ENCODE assay signal across 1 cellular context in the genomic region with DNA sequence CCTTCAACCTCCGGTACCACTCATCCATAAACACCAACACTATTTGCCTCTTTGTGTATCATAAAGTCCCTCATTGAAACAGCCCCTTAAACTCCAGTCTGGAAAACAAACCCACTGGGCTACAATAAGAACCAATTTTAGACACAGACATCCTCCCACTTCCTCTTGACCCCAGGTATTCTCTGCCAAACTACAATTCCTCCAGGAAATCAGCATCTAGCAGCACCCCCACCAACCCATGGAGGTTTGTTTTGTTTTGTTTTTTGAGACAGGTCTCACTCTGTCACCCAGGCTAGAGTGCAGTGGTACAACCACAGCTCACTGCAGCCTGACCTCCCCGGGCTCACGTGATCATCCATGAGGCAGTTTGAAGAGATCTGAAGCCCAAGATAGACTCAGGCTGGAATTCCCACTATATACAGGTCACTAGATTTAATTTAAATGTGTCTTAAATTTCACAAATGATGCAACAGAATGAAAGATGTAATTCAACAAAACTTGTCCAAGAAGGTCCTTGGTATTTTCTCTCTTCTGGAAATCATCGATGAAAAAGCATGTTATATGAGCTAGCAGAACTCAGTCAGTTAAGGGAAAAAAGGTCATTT.
A peak's percentile ranks its signal among the peaks of the same experiment; 100 is the strongest.
TF ChIP-seq lines count a peak whose summit lies in the region.

No MANE protein-coding gene starts in this region.

TF ChIP-seq in K562, 482 proteins besides CTCF, POLR2A, EP300 and RAD21 (continues in another document):
- TF ChIP-seq ZNF589 (CRISPR knock-in tag; IDR thresholded peaks at IDR 0.05; ENCODE audit: low read depth) (peak; percentile 21; the same call in 1 of the 2 replicates), ARID2 (IDR thresholded peaks at IDR 0.05) (no peak), ZNF780A (CRISPR knock-in tag; IDR thresholded peaks at IDR 0.05) (no peak), TCF7 (IDR thresholded peaks at IDR 0.05; ENCODE audit: borderline replicate concordance) (no peak), ZNF76 (CRISPR knock-in tag; IDR thresholded peaks at IDR 0.05; ENCODE audit: borderline replicate concordance) (0 out of 2 replicates have a peak, but pooled peaks have one; percentile 29), GATAD2B (IDR thresholded peaks at IDR 0.05; ENCODE audit: borderline replicate concordance) (no peak), RAD51 (IDR thresholded peaks at IDR 0.05; ENCODE audit: borderline replicate concordance, low read depth) (peak; percentile 86), SMARCE1 (IDR thresholded peaks at IDR 0.05) (no peak), ZNF561 (CRISPR knock-in tag; conservative IDR thresholded peaks at IDR 0.05) (no peak), FOXK2 (conservative IDR thresholded peaks at IDR 0.05 in 1 of 2, IDR thresholded peaks at IDR 0.05 in 1 of 2; ENCODE audit: low read depth in 2 of 2) (0 out of 4 replicates have a peak, but pooled peaks of 1 of the 2 experiments have one; percentile 28), ZNF3 (CRISPR knock-in tag; IDR thresholded peaks at IDR 0.05) (no peak), CXXC5 (CRISPR knock-in tag; IDR thresholded peaks at IDR 0.05) (peak; percentile 14; the same call in 1 of the 2 replicates), ZNF143 (CRISPR knock-in tag; IDR thresholded peaks at IDR 0.05) (no peak), MYNN (IDR thresholded peaks at IDR 0.05) (no peak), MYNN (CRISPR knock-in tag; IDR thresholded peaks at IDR 0.05) (no peak), CBX5 (IDR thresholded peaks at IDR 0.05; ENCODE audit: borderline replicate concordance, low read depth) (no peak), CCAR2 (IDR thresholded peaks at IDR 0.05; ENCODE audit: low read depth, low read length) (no peak), MEIS2 (IDR thresholded peaks at IDR 0.05; ENCODE audit: partially characterized antibody) (no peak), OTX1 (CRISPR knock-in tag; IDR thresholded peaks at IDR 0.05) (no peak), BHLHE40 (IDR thresholded peaks at IDR 0.05; ENCODE audit: low read length) (peak; percentile 86), RB1 (IDR thresholded peaks at IDR 0.05; ENCODE audit: low read depth) (no peak), FOXK1 (CRISPR knock-in tag; IDR thresholded peaks at IDR 0.05; ENCODE audit: borderline replicate concordance) (no peak), SPI1 (IDR thresholded peaks at IDR 0.05; ENCODE audit: borderline replicate concordance, low read depth, low read length) (peak; percentile 31; the same call in 1 of the 2 replicates), ADNP (tag; IDR thresholded peaks at IDR 0.05) (no peak), DMBX1 (CRISPR knock-in tag; IDR thresholded peaks at IDR 0.05; ENCODE audit: borderline replicate concordance) (no peak), TAF15 (IDR thresholded peaks at IDR 0.05; ENCODE audit: low read depth, low read length) (no peak), SMAD4 (CRISPR knock-in tag; conservative IDR thresholded peaks at IDR 0.05) (0 out of 2 replicates have a peak, but pooled peaks have one; percentile 43), NFATC3 (IDR thresholded peaks at IDR 0.05) (no peak), MCM2 (IDR thresholded peaks at IDR 0.05; ENCODE audit: low read depth) (no peak), ATF7 (IDR thresholded peaks at IDR 0.05) (peak; percentile 41; the same call in 1 of the 2 replicates), KLF6 (CRISPR knock-in tag; IDR thresholded peaks at IDR 0.05; ENCODE audit: borderline replicate concordance) (0 out of 2 replicates have a peak, but pooled peaks have one; percentile 53), FOSL1 (tag; conservative IDR thresholded peaks at IDR 0.05) (0 out of 2 replicates have a peak, but pooled peaks have one; percentile 33), TRIM24 (IDR thresholded peaks at IDR 0.05) (peak; percentile 33 to 46; a peak in 2 of 4 replicates), SRSF7 (optimal IDR thresholded peaks at IDR 0.05; ENCODE audit: low read depth, low read length) (no peak), MTA2 (IDR thresholded peaks at IDR 0.05; ENCODE audit: low read depth) (no peak), ESRRA (IDR thresholded peaks at IDR 0.05; ENCODE audit: borderline replicate concordance, low read depth) (no peak)
- TF ChIP-seq, protein P1, sequence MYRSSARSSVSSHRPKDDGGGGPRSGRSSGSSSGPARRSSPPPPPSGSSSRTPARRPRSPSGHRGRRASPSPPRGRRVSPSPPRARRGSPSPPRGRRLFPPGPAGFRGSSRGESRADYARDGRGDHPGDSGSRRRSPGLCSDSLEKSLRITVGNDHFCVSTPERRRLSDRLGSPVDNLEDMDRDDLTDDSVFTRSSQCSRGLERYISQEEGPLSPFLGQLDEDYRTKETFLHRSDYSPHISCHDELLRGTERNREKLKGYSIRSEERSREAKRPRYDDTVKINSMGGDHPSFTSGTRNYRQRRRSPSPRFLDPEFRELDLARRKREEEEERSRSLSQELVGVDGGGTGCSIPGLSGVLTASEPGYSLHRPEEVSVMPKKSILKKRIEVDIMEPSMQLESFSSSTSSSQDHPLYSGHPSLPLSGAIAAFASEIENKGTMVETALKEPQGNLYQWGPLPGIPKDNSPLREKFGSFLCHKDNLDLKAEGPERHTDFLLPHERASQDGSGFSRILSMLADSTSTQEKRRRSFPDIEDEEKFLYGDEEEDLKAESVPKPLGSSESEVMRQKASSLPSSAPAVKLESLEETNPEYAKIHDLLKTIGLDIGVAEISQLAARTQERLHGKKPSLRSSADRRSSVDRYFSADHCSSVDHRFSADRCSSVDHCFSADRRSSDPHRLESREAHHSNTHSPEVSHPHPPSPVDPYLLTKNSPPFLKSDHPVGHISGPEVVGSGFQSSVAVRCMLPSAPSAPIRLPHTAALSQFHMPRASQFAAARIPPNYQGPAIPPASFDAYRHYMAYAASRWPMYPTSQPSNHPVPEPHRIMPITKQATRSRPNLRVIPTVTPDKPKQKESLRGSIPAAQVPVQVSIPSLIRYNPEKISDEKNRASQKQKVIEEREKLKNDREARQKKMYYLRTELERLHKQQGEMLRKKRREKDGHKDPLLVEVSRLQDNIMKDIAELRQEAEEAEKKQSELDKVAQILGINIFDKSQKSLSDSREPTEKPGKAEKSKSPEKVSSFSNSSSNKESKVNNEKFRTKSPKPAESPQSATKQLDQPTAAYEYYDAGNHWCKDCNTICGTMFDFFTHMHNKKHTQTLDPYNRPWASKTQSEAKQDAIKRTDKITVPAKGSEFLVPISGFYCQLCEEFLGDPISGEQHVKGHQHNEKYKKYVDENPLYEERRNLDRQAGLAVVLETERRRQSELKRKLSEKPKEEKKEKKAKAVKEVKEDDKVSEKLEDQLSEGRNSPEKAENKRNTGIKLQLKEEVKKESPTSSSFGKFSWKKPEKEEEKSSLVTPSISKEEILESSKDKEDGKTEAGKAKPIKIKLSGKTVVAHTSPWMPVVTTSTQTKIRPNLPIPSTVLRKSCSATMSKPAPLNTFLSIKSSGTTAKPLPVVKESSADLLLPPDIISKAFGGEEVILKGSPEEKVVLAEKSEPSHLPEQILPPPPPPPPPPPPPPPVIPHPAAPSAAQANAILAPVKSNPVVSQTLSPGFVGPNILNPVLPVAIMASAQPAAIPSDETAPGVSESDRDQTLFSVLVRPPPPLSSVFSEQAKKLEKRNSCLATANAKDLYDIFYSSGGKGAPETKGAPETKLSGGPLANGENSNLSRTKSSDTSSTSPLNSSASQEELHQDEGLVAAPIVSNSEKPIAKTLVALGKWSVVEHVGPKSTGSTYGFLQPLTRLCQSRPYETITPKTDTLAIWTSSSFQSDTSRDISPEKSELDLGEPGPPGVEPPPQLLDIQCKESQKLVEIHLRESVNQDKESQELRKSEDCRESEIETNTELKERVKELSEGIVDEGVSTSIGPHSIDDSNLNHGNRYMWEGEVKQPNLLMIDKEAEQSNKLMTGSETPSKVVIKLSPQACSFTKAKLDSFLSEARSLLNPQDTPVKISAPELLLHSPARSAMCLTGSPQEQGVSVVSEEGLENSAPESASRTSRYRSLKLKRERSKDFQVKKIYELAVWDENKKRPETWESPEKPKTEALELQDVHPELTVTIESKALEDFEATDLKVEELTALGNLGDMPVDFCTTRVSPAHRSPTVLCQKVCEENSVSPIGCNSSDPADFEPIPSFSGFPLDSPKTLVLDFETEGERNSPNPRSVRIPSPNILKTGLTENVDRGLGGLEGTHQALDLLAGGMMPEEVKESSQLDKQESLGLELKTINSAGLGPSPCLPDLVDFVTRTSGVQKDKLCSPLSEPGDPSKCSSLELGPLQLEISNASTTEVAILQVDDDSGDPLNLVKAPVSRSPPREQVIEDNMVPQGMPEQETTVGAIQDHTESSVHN (IDR thresholded peaks at IDR 0.05; ENCODE audit: borderline replicate concordance in 1 of 2, low read depth in 1 of 2) = no peak
- TF ChIP-seq, protein P2, sequence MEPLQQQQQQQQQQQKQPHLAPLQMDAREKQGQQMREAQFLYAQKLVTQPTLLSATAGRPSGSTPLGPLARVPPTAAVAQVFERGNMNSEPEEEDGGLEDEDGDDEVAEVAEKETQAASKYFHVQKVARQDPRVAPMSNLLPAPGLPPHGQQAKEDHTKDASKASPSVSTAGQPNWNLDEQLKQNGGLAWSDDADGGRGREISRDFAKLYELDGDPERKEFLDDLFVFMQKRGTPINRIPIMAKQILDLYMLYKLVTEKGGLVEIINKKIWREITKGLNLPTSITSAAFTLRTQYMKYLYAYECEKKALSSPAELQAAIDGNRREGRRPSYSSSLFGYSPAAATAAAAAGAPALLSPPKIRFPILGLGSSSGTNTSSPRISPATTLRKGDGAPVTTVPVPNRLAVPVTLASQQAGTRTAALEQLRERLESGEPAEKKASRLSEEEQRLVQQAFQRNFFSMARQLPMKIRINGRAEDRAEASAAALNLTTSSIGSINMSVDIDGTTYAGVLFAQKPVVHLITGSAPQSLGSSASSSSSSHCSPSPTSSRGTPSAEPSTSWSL (CRISPR knock-in tag; IDR thresholded peaks at IDR 0.05; ENCODE audit: borderline replicate concordance) = no peak
- TF ChIP-seq, protein P3, sequence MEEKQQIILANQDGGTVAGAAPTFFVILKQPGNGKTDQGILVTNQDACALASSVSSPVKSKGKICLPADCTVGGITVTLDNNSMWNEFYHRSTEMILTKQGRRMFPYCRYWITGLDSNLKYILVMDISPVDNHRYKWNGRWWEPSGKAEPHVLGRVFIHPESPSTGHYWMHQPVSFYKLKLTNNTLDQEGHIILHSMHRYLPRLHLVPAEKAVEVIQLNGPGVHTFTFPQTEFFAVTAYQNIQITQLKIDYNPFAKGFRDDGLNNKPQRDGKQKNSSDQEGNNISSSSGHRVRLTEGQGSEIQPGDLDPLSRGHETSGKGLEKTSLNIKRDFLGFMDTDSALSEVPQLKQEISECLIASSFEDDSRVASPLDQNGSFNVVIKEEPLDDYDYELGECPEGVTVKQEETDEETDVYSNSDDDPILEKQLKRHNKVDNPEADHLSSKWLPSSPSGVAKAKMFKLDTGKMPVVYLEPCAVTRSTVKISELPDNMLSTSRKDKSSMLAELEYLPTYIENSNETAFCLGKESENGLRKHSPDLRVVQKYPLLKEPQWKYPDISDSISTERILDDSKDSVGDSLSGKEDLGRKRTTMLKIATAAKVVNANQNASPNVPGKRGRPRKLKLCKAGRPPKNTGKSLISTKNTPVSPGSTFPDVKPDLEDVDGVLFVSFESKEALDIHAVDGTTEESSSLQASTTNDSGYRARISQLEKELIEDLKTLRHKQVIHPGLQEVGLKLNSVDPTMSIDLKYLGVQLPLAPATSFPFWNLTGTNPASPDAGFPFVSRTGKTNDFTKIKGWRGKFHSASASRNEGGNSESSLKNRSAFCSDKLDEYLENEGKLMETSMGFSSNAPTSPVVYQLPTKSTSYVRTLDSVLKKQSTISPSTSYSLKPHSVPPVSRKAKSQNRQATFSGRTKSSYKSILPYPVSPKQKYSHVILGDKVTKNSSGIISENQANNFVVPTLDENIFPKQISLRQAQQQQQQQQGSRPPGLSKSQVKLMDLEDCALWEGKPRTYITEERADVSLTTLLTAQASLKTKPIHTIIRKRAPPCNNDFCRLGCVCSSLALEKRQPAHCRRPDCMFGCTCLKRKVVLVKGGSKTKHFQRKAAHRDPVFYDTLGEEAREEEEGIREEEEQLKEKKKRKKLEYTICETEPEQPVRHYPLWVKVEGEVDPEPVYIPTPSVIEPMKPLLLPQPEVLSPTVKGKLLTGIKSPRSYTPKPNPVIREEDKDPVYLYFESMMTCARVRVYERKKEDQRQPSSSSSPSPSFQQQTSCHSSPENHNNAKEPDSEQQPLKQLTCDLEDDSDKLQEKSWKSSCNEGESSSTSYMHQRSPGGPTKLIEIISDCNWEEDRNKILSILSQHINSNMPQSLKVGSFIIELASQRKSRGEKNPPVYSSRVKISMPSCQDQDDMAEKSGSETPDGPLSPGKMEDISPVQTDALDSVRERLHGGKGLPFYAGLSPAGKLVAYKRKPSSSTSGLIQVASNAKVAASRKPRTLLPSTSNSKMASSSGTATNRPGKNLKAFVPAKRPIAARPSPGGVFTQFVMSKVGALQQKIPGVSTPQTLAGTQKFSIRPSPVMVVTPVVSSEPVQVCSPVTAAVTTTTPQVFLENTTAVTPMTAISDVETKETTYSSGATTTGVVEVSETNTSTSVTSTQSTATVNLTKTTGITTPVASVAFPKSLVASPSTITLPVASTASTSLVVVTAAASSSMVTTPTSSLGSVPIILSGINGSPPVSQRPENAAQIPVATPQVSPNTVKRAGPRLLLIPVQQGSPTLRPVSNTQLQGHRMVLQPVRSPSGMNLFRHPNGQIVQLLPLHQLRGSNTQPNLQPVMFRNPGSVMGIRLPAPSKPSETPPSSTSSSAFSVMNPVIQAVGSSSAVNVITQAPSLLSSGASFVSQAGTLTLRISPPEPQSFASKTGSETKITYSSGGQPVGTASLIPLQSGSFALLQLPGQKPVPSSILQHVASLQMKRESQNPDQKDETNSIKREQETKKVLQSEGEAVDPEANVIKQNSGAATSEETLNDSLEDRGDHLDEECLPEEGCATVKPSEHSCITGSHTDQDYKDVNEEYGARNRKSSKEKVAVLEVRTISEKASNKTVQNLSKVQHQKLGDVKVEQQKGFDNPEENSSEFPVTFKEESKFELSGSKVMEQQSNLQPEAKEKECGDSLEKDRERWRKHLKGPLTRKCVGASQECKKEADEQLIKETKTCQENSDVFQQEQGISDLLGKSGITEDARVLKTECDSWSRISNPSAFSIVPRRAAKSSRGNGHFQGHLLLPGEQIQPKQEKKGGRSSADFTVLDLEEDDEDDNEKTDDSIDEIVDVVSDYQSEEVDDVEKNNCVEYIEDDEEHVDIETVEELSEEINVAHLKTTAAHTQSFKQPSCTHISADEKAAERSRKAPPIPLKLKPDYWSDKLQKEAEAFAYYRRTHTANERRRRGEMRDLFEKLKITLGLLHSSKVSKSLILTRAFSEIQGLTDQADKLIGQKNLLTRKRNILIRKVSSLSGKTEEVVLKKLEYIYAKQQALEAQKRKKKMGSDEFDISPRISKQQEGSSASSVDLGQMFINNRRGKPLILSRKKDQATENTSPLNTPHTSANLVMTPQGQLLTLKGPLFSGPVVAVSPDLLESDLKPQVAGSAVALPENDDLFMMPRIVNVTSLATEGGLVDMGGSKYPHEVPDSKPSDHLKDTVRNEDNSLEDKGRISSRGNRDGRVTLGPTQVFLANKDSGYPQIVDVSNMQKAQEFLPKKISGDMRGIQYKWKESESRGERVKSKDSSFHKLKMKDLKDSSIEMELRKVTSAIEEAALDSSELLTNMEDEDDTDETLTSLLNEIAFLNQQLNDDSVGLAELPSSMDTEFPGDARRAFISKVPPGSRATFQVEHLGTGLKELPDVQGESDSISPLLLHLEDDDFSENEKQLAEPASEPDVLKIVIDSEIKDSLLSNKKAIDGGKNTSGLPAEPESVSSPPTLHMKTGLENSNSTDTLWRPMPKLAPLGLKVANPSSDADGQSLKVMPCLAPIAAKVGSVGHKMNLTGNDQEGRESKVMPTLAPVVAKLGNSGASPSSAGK (IDR thresholded peaks at IDR 0.05) = peak; percentile 59
- TF ChIP-seq, protein P4, sequence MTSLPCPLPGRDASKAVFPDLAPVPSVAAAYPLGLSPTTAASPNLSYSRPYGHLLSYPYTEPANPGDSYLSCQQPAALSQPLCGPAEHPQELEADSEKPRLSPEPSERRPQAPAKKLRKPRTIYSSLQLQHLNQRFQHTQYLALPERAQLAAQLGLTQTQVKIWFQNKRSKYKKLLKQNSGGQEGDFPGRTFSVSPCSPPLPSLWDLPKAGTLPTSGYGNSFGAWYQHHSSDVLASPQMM (CRISPR knock-in tag; IDR thresholded peaks at IDR 0.05) = no peak
